Comparison of ENCODE assay signal across 1 cellular context in the genomic region with DNA sequence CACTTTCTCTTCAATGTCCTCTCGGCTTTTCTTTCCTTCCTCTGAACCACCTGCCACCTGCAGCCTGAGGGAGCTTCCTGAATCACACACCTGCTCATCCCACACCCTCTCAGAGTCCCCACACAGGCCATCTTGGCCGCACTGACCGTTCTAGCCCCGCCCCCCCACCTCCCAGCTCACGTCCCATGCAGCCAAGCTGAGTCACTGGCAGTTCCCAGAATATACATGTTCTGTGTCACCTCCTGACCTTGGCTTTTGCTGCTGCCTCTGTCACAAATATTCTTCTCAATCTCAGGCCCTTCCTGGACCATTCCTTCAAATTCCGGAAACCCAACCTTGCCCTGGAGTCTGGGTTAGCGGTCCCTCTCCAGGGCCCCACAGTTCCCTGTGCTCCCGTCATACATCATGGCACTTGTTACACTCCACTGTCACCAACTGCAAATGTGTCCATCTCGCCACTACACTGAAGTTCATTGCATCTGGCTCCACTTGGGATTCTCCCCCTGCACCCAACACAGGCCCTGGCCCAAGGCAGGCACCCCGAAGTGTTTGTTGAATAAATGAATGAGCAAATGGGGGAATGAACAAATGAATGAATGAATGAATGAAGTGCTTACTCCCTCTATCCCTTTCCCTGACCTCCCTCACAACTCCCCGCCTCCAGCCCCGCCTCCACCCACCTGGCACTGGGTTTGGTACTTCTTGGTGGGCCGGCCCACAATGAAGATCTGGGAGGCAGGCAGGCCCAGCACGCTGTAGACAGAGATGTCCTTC.
TF ChIP-seq lines count a peak whose summit lies in the region.

No MANE protein-coding gene starts in this region.

TF ChIP-seq in H1, 55 proteins besides CTCF, POLR2A, EP300 and RAD21:
- TF ChIP-seq RBBP5 (IDR thresholded peaks at IDR 0.05; ENCODE audit: borderline replicate concordance, low read depth, low read length) = no peak
- TF ChIP-seq, protein P1, sequence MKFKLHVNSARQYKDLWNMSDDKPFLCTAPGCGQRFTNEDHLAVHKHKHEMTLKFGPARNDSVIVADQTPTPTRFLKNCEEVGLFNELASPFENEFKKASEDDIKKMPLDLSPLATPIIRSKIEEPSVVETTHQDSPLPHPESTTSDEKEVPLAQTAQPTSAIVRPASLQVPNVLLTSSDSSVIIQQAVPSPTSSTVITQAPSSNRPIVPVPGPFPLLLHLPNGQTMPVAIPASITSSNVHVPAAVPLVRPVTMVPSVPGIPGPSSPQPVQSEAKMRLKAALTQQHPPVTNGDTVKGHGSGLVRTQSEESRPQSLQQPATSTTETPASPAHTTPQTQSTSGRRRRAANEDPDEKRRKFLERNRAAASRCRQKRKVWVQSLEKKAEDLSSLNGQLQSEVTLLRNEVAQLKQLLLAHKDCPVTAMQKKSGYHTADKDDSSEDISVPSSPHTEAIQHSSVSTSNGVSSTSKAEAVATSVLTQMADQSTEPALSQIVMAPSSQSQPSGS (IDR thresholded peaks at IDR 0.05; ENCODE audit: low read length) = no peak
- TF ChIP-seq KDM1A (IDR thresholded peaks at IDR 0.05; ENCODE audit: borderline replicate concordance, low read length) = no peak
- TF ChIP-seq NANOG (IDR thresholded peaks at IDR 0.05; ENCODE audit: insufficient read depth, low read depth, low read length, poor library complexity, severe bottlenecking) = no peak
- TF ChIP-seq SIRT6 (IDR thresholded peaks at IDR 0.05; ENCODE audit: low read length) = no peak
